8 cellular contexts compared by ENCODE assay signal in genomic region chr7:158544708-158545107, GRCh38. TPM values are rescaled to one million over a fixed set of nuclear protein-coding genes. Genes with fewer than 3 reads are reported as not detected.
"Had no signal": no experiment of that assay in that cellular context is flagged by ENCODE, and none has a peak within 500 bp of the region (broad histone marks: within the 10 kb centered on the region; RNA-seq: fewer than 3 reads in every experiment).

No MANE protein-coding gene starts in this region.

- FAIRE-seq: H1, H54, HTR-8/SVneo had no signal

- H3K4me3 ChIP-seq: GM23338 had no signal

- DNase-seq: H9, HCEC 1CT, IMR-90, KBM-7 had no signal

- ATAC-seq: GM23338 had no signal

RNA-seq across cellular contexts. Expression of gene PTPRN2, which starts 42.9 kb away (rescaled TPM):
- total RNA-seq: IMR-90 had no signal
